Comparison of ENCODE assay signal across 2 cellular contexts in the genomic region with DNA sequence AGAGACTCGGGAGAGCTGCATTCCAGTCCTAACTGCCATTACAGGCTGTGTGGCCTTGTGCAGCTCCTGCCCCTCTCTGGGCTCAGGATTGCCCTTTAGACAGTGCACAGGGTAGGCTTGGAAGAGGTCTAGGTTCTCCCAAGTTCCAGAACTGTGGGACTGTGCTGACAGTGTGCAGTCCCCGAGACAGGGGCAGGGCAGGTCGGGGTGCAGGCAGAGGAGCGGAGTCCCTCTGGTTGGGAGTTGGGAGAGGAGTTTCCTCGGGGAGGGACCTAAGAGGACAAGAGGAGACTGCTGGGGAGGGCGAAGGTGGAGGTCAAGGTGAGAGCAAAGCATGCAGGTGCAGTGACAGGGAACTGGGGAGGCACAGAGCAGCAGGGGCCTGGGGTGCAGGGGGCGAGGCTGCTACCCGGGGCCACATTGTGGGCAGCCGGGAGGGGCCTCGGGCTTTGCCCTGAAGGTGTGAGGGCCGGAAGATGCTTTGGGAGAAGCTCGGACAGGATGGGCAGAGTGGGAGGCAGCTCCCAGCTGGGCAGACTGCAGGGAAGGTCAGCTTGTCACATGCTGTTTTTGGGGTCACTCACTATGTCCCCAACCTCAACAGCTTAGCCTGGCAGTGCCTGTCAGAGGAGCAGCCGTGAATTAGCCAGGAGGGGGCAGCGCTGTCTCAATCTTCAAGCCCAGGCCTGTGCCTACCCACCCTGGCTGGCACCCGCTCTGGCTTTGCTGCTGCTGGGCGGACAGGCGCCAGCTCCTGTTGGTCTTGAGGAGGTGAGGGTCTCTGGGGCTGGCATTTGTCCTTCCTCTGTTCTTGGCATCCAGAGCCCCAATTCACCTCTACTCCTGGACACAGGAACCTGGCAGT.
TF ChIP-seq lines count a peak whose summit lies in the region.

No MANE protein-coding gene starts in this region.

TF ChIP-seq in K562, 482 proteins besides CTCF, POLR2A, EP300 and RAD21:
- TF ChIP-seq STAG1 (CRISPR knock-in tag; IDR thresholded peaks at IDR 0.05; ENCODE audit: borderline replicate concordance) (peak; percentile 23; the same call in 1 of the 2 replicates), ZNF561 (CRISPR knock-in tag; conservative IDR thresholded peaks at IDR 0.05) (no peak), MYBL2 (IDR thresholded peaks at IDR 0.05; ENCODE audit: low read depth) (no peak), MYBL2 (CRISPR knock-in tag; IDR thresholded peaks at IDR 0.05; ENCODE audit: borderline replicate concordance) (no peak), DEAF1 (CRISPR knock-in tag; IDR thresholded peaks at IDR 0.05) (peak; percentile 35; the same call in 1 of the 2 replicates), ZFP36 (IDR thresholded peaks at IDR 0.05; ENCODE audit: low read depth, low read length, partially characterized antibody) (peak; percentile 68), KDM1A (IDR thresholded peaks at IDR 0.05) (peak in 1 of 2 experiments; percentile 28; a peak in 1 of 4 replicates), RCOR1 (IDR thresholded peaks at IDR 0.05; ENCODE audit: borderline replicate concordance in 1 of 2, low read depth in 2 of 2, low read length in 2 of 2) (no peak), KHSRP (IDR thresholded peaks at IDR 0.05) (no peak), ZNF41 (CRISPR knock-in tag; conservative IDR thresholded peaks at IDR 0.05) (no peak), SMC3 (conservative IDR thresholded peaks at IDR 0.05; ENCODE audit: insufficient read depth, low read depth, low read length) (peak; percentile 42; the same call in 1 of the 2 replicates), MYNN (IDR thresholded peaks at IDR 0.05) (0 out of 2 replicates have a peak, but pooled peaks have one; percentile 21), MYNN (CRISPR knock-in tag; IDR thresholded peaks at IDR 0.05) (no peak)

TF ChIP-seq in HepG2, 621 proteins besides CTCF, POLR2A, EP300 and RAD21:
- TF ChIP-seq, protein P1, sequence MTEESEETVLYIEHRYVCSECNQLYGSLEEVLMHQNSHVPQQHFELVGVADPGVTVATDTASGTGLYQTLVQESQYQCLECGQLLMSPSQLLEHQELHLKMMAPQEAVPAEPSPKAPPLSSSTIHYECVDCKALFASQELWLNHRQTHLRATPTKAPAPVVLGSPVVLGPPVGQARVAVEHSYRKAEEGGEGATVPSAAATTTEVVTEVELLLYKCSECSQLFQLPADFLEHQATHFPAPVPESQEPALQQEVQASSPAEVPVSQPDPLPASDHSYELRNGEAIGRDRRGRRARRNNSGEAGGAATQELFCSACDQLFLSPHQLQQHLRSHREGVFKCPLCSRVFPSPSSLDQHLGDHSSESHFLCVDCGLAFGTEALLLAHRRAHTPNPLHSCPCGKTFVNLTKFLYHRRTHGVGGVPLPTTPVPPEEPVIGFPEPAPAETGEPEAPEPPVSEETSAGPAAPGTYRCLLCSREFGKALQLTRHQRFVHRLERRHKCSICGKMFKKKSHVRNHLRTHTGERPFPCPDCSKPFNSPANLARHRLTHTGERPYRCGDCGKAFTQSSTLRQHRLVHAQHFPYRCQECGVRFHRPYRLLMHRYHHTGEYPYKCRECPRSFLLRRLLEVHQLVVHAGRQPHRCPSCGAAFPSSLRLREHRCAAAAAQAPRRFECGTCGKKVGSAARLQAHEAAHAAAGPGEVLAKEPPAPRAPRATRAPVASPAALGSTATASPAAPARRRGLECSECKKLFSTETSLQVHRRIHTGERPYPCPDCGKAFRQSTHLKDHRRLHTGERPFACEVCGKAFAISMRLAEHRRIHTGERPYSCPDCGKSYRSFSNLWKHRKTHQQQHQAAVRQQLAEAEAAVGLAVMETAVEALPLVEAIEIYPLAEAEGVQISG (CRISPR knock-in tag; IDR thresholded peaks at IDR 0.05): no peak
- no peak for TF ChIP-seq CHCHD3 (CRISPR knock-in tag; IDR thresholded peaks at IDR 0.05)
- TF ChIP-seq YY1 (IDR thresholded peaks at IDR 0.05; ENCODE audit: insufficient read depth, insufficient replicate concordance, low read depth, low read length): no peak
- TF ChIP-seq ZFP36L1 (CRISPR knock-in tag; IDR thresholded peaks at IDR 0.05): peak; percentile 93; the same call in 1 of the 2 replicates
- TF ChIP-seq SMC3 (IDR thresholded peaks at IDR 0.05; ENCODE audit: low read length): peak; percentile 16
- no peak for TF ChIP-seq SALL1 (CRISPR knock-in tag; IDR thresholded peaks at IDR 0.05)
- TF ChIP-seq ZNF746 (CRISPR knock-in tag; IDR thresholded peaks at IDR 0.05): no peak
- no peak for TF ChIP-seq ZNF468 (CRISPR knock-in tag; IDR thresholded peaks at IDR 0.05)
- TF ChIP-seq STAG1 (CRISPR knock-in tag; IDR thresholded peaks at IDR 0.05): peak; percentile 82
- TF ChIP-seq ZFP37 (CRISPR knock-in tag; IDR thresholded peaks at IDR 0.05; ENCODE audit: borderline replicate concordance): no peak
- no peak for TF ChIP-seq HNF1B (CRISPR knock-in tag; IDR thresholded peaks at IDR 0.05)
- 0 out of 2 replicates have a peak, but pooled peaks have one; percentile 20 for TF ChIP-seq ZMYM3 (CRISPR knock-in tag; IDR thresholded peaks at IDR 0.05)
- no peak for TF ChIP-seq NFYB (CRISPR knock-in tag; IDR thresholded peaks at IDR 0.05)
- 0 out of 2 replicates have a peak, but pooled peaks have one; percentile 17 for TF ChIP-seq ZNF687 (CRISPR knock-in tag; IDR thresholded peaks at IDR 0.05)
- TF ChIP-seq, protein P2, sequence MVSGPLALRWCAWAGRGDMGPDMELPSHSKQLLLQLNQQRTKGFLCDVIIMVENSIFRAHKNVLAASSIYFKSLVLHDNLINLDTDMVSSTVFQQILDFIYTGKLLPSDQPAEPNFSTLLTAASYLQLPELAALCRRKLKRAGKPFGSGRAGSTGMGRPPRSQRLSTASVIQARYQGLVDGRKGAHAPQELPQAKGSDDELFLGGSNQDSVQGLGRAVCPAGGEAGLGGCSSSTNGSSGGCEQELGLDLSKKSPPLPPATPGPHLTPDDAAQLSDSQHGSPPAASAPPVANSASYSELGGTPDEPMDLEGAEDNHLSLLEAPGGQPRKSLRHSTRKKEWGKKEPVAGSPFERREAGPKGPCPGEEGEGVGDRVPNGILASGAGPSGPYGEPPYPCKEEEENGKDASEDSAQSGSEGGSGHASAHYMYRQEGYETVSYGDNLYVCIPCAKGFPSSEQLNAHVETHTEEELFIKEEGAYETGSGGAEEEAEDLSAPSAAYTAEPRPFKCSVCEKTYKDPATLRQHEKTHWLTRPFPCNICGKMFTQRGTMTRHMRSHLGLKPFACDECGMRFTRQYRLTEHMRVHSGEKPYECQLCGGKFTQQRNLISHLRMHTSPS (CRISPR knock-in tag; IDR thresholded peaks at IDR 0.05; ENCODE audit: low read depth): 0 out of 2 replicates have a peak, but pooled peaks have one; percentile 29
- no peak for TF ChIP-seq MTA3 (CRISPR knock-in tag; IDR thresholded peaks at IDR 0.05)
- peak; percentile 96 for TF ChIP-seq ZNF768 (CRISPR knock-in tag; IDR thresholded peaks at IDR 0.05)
- TF ChIP-seq HNRNPL (IDR thresholded peaks at IDR 0.05; ENCODE audit: low read depth, low read length): peak; percentile 81
- no peak for TF ChIP-seq HMGXB3 (CRISPR knock-in tag; IDR thresholded peaks at IDR 0.05; ENCODE audit: borderline replicate concordance)
